In the genomic region with DNA sequence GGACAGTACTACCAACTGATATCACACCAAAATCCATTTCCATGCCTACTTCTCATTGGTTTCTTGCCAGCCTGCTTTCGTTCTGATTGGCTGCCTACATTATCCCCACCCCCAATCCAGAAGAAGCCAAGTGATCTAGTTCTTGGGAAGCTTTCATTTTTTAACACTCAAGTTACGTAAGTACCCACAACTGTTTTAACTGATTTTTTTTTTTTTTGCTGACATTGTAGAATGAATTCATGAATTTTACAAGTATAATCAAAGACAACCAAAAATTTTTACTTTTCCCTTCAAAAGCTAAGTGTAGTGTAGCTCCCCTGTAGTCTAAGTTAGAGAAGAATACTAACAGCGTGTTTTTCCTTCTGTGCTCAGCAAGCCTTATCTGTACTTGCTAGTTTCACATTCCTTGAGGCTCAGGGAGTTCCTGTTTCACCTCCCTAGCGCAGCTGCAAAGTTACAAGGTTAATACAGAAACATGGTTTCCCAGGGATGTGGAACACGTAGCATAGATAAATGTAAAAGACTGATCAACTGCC, we compare ENCODE assay signal across 1 cellular context.
A peak's percentile ranks its signal among the peaks of the same experiment; 100 is the strongest.
TF ChIP-seq lines count a peak whose summit lies in the region.

A gene with protein sequence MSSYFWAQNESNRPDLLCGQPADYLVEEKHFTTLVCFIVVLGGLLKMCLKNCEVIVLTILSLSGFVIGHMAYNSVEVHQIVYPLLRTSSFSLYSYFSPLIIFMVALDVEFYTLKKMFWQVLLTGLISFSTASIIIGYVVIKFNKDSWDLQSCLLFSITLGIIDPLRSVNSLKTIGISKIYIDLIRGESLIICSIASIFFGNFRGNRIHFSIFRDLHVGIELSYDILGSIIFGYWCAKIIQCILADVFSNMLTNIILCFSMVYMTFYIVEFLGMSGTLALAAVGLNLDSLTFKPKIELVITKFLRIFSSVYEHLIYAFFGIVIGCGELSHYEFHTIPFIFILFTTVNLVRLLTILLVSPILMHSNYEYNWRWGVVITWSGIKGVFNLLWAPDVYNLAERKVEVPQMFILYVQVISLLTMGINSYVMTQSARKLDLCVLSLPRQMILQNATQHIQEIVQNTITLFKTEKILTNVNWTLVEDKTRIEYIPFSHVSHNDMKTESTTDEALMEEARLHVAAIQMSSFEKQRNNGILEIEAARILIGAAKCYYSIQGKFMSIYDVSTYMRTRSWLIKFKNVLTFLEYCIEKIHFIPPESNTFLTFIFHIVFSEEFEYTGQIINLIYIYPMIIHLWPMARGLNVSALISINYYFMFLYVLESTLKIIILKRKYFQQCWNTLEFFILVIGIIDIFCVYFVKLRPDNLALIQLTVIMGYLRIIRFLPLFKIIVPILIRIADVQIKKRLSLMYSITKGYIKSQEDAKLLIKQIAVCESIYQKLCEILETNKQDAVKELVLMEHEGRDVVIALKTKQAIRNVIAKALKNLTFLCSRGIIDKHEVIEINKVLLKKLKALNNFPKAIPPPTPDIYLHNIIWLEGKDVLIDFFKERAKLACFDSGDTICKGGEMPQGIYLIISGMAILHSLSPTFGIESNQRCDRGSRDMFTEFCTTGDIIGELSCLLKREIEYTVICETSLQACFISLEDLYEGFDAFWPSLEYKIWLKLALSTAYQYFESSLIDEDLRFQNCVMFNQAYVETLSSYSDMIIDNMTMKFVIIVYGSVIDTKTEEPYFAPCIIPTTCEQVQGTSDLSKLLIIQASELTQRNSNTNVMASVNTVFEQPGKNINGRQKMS (minus strand): TSS at position 17 of the 536 bp plus-strand sequence. CDS start 1,296 bp downstream, outside the sequence.

TF ChIP-seq in K562, 482 proteins besides CTCF, POLR2A, EP300 and RAD21 (continued from another document and continues in another):
- TF ChIP-seq HNRNPL (IDR thresholded peaks at IDR 0.05; ENCODE audit: low read depth, low read length) (no peak), EP400 (IDR thresholded peaks at IDR 0.05) (peak; percentile 35; the same call in 1 of the 2 replicates), ZNF395 (CRISPR knock-in tag; IDR thresholded peaks at IDR 0.05) (0 out of 2 replicates have a peak, but pooled peaks have one; percentile 60), SOX6 (IDR thresholded peaks at IDR 0.05) (peak; percentile 35; the same call in 1 of the 2 replicates), TEAD2 (tag; IDR thresholded peaks at IDR 0.05) (peak; percentile 84), LEF1 (IDR thresholded peaks at IDR 0.05) (peak; percentile 68), BRF2 (IDR thresholded peaks at IDR 0.05; ENCODE audit: borderline replicate concordance, insufficient read depth, insufficient read length) (no peak), TEAD1 (CRISPR knock-in tag; IDR thresholded peaks at IDR 0.05) (peak in 1 of 2 experiments; percentile 72; a peak in 2 of 4 replicates), ARID1B (IDR thresholded peaks at IDR 0.05) (peak; percentile 43; the same call in 1 of the 2 replicates), SMARCA4 (IDR thresholded peaks at IDR 0.05) (peak; percentile 45; the same call in 1 of the 2 replicates), PHF20 (IDR thresholded peaks at IDR 0.05; ENCODE audit: partially characterized antibody) (no peak), MAFK (IDR thresholded peaks at IDR 0.05; ENCODE audit: low read length) (peak; percentile 84), ATF7 (IDR thresholded peaks at IDR 0.05) (peak; percentile 88), CEBPB (tag; IDR thresholded peaks at IDR 0.05) (peak; percentile 65), GABPA (tag; conservative IDR thresholded peaks at IDR 0.05; ENCODE audit: low read depth) (peak; percentile 18; the same call in 1 of the 2 replicates), POLR2H (tag; IDR thresholded peaks at IDR 0.05; ENCODE audit: low read depth) (peak; percentile 61), JUND (IDR thresholded peaks at IDR 0.05; ENCODE audit: borderline replicate concordance, low read depth, low read length) (peak; percentile 3; the same call in 1 of the 2 replicates), JUND (tag; IDR thresholded peaks at IDR 0.05; ENCODE audit: borderline replicate concordance, low read depth, low read length) (no peak), NFE2 (IDR thresholded peaks at IDR 0.05; ENCODE audit: low read depth) (0 out of 2 replicates have a peak, but pooled peaks have one; percentile 6), TBP (optimal IDR thresholded peaks at IDR 0.05; ENCODE audit: low read depth, low read length) (no peak), MGA (IDR thresholded peaks at IDR 0.05) (peak; percentile 83), RBM25 (IDR thresholded peaks at IDR 0.05; ENCODE audit: low read depth, low read length, severe bottlenecking) (peak; percentile 45), MAFG (tag; conservative IDR thresholded peaks at IDR 0.05) (peak; percentile 98), MYBL2 (IDR thresholded peaks at IDR 0.05; ENCODE audit: low read depth) (0 out of 2 replicates have a peak, but pooled peaks have one; percentile 60), MYBL2 (CRISPR knock-in tag; IDR thresholded peaks at IDR 0.05; ENCODE audit: borderline replicate concordance) (no peak), RB1 (IDR thresholded peaks at IDR 0.05; ENCODE audit: low read depth) (no peak), FOS (IDR thresholded peaks at IDR 0.05; ENCODE audit: extremely low read depth, insufficient read length) (peak; percentile 36), NBN (IDR thresholded peaks at IDR 0.05; ENCODE audit: low read depth) (peak; percentile 57; the same call in 1 of the 2 replicates), TRIM25 (IDR thresholded peaks at IDR 0.05; ENCODE audit: borderline replicate concordance) (no peak), C11orf30 (IDR thresholded peaks at IDR 0.05; ENCODE audit: low read depth) (peak; percentile 96), HMBOX1 (IDR thresholded peaks at IDR 0.05) (peak; percentile 78), ZNF589 (CRISPR knock-in tag; IDR thresholded peaks at IDR 0.05; ENCODE audit: low read depth) (peak; percentile 37; the same call in 1 of the 2 replicates), ATF1 (CRISPR knock-in tag; IDR thresholded peaks at IDR 0.05) (no peak), ATF1 (tag; IDR thresholded peaks at IDR 0.05) (peak; percentile 51), LARP7 (IDR thresholded peaks at IDR 0.05) (no peak), RNF2 (IDR thresholded peaks at IDR 0.05) (peak; percentile 29; the same call in 1 of the 2 replicates), MAFF (IDR thresholded peaks at IDR 0.05; ENCODE audit: low read length) (peak; percentile 89), MYC (IDR thresholded peaks at IDR 0.05; ENCODE audit: low read depth, low read length) (0 out of 2 replicates have a peak, but pooled peaks have one; percentile 49), MYC (CRISPR knock-in tag; IDR thresholded peaks at IDR 0.05; ENCODE audit: borderline replicate concordance, low read depth) (no peak), ETV1 (tag; conservative IDR thresholded peaks at IDR 0.05; ENCODE audit: low read depth) (0 out of 2 replicates have a peak, but pooled peaks have one; percentile 30)
